9 cellular contexts compared by ENCODE assay signal in genomic region chr2:71544919-71545571, GRCh38.
A peak's percentile ranks its signal among the peaks of the same experiment; 100 is the strongest.
DNase-seq lines count a peak whose midpoint lies in the region; ATAC-seq, FAIRE-seq and TF ChIP-seq lines count a peak whose summit lies in the region.
"Had no signal": no experiment of that assay in that cellular context is flagged by ENCODE, and none has a peak within 500 bp of the region (broad histone marks: within the 10 kb centered on the region; RNA-seq: fewer than 3 reads in every experiment).

No MANE protein-coding gene starts in this region.

- H3K36me3 ChIP-seq in SU-DHL-6 (ENCODE audit: low read length) (no peaks in the 10 kb centered on the region), small intestine (ENCODE audit: control insufficient read depth in 2 of 2, insufficient read depth in 2 of 2, low read length in 2 of 2) (no peaks in the 10 kb centered on the region)

- no peaks in the 10 kb centered on the region for H4K20me1 ChIP-seq in SU-DHL-6 (ENCODE audit: low read depth, low read length)

- H3K27me3 ChIP-seq in SU-DHL-6 (ENCODE audit: low read length) (no peaks in the 10 kb centered on the region), small intestine (ENCODE audit: control insufficient read depth in 2 of 2, insufficient read depth in 2 of 2, low read length in 2 of 2) (no peaks in the 10 kb centered on the region)

- H3K9me3 ChIP-seq in SU-DHL-6 (ENCODE audit: insufficient read depth, low read length) = no peaks in the 10 kb centered on the region
- H3K9me3 ChIP-seq in small intestine (ENCODE audit: control insufficient read depth, low read depth) = no peaks in the 10 kb centered on the region

- H3K27ac ChIP-seq in SU-DHL-6 (ENCODE audit: low read depth, low read length) (no peak overlapping the region), small intestine (ENCODE audit: low read depth in 1 of 2, low read length in 1 of 2) (peak overlapping the region in 1 of 2 donors; percentile 3)
- H3K27ac ChIP-seq: 22Rv1 had no signal

- peak overlapping the region; percentile 45 for H2AFZ ChIP-seq in SU-DHL-6 (ENCODE audit: low read depth, low read length, severe bottlenecking)

- no peaks in the 10 kb centered on the region for H3K9me2 ChIP-seq in SU-DHL-6 (replicated peaks; ENCODE audit: insufficient read depth, low read length)

- no peak for FAIRE-seq in small intestine (lab: Jason Lieb, UNC)

- no peak overlapping the region for H3K4me3 ChIP-seq in SU-DHL-6 (ENCODE audit: insufficient read depth, low read length, poor library complexity, severe bottlenecking)
- peak overlapping the region in 1 of 2 donors; percentile 10 for H3K4me3 ChIP-seq in small intestine (ENCODE audit: low read depth in 1 of 2, low read length in 2 of 2)

- intact Hi-C loops in Right ventricle myocardium superior (cut with DNase I) = loop anchor here (5.0 kb wide), 1 partner anchor 377 kb away; no protein-coding TSS in a partner anchor

- no peak overlapping the region for H3K9ac ChIP-seq in SU-DHL-6 (ENCODE audit: low read length)

- peak; percentile 20 for DNase-seq in DMS 273 (lab: John Stamatoyannopoulos, UW; ENCODE audit: unreplicated experiment)
- no peak for DNase-seq in DMS 273 treated with DMSO at 0.1 percent for 48 hours (lab: John Stamatoyannopoulos, UW)
- no peak for DNase-seq in Right ventricle myocardium superior
- DNase-seq in small intestine = peak; percentile 82
- no peak for DNase-seq in T-helper 9 cell
- no peak for DNase-seq in DMS153 (lab: John Stamatoyannopoulos, UW)

- WGBS in small intestine, 3 donors = 44 to 50% (median 49%) methylated on average over 9 of the region's 9 CpGs

- TF ChIP-seq CTCF in SU-DHL-6 (IDR thresholded peaks at IDR 0.05; ENCODE audit: insufficient read depth, low read length, poor library complexity, severe bottlenecking) = no peak

- no peak overlapping the region for H3K4me2 ChIP-seq in SU-DHL-6 (ENCODE audit: low read depth, low read length, poor library complexity, severe bottlenecking)

- no peaks in the 10 kb centered on the region for H3F3A ChIP-seq in SU-DHL-6 (ENCODE audit: insufficient read depth)

- ATAC-seq in Right ventricle myocardium superior (ENCODE audit: poor library complexity) = peak; percentile 51
- ATAC-seq in HG03095 (IDR thresholded peaks at IDR 0.05; ENCODE audit: unreplicated experiment) = no peak

- no peaks in the 10 kb centered on the region for H3K79me2 ChIP-seq in SU-DHL-6 (ENCODE audit: insufficient read depth, low read length)

- H3K4me1 ChIP-seq in small intestine (ENCODE audit: control insufficient read depth in 2 of 2, insufficient read depth in 1 of 2, low read depth in 1 of 2, low read length in 1 of 2) = no peaks in the 10 kb centered on the region

Comparison
In these comparisons a context has a peak if more than half of its experiments do, and no peak if none do; other contexts are left out.
1. DNase-seq: peak in DMS 273 (single experiment) and small intestine (single experiment); none in DMS 273 treated with DMSO at 0.1 percent for 48 hours (single experiment), Right ventricle myocardium superior (single experiment), T-helper 9 cell (single experiment) and DMS153 (single experiment).